In genomic region chr1:187627516-187627915, GRCh38 we compare ENCODE assay signal across 4 cellular contexts.
"Had no signal": no experiment of that assay in that cellular context is flagged by ENCODE, and none has a peak within 500 bp of the region (broad histone marks: within the 10 kb centered on the region; RNA-seq: fewer than 3 reads in every experiment).

No MANE protein-coding gene starts in this region.

- H3K27ac Mint-ChIP-seq: GM23338 had no signal

- DNase-seq: H9, HCEC 1CT, IMR-90 had no signal

- H3K4me3 Mint-ChIP-seq: GM23338, H9 had no signal
